Comparison of ENCODE assay signal across 20 cellular contexts in genomic region chr5:125483609-125484008, GRCh38.
DNase-seq lines count a peak whose midpoint lies in the region; ATAC-seq and TF ChIP-seq lines count a peak whose summit lies in the region.
"Had no signal": no experiment of that assay in that cellular context is flagged by ENCODE, and none has a peak within 500 bp of the region (broad histone marks: within the 10 kb centered on the region; RNA-seq: fewer than 3 reads in every experiment).

No MANE protein-coding gene starts in this region.

- no peak overlapping the region for H3K9ac ChIP-seq in SK-N-SH
- H3K9ac ChIP-seq: BLaER1 had no signal

- peak overlapping the region; percentile 83 to 100 for H3K27ac ChIP-seq in SK-N-SH (ENCODE audit: low read depth in 2 of 2, low read length in 1 of 2)
- peak overlapping the region; percentile 91 for H3K27ac ChIP-seq in epithelial cell of prostate
- H3K27ac ChIP-seq in psoas muscle, result peak overlapping the region; percentile 85
- H3K27ac ChIP-seq: BLaER1 had no signal

- TF ChIP-seq RAD21 in SK-N-SH (IDR thresholded peaks at IDR 0.05; ENCODE audit: low read length), result no peak

- peak overlapping the region; percentile 58 for H3K4me2 ChIP-seq in SK-N-SH
- H3K4me2 ChIP-seq: BLaER1, GM23338 had no signal

- H3K79me2 ChIP-seq in SK-N-SH (ENCODE audit: insufficient read depth), result no peaks in the 10 kb centered on the region

- H3K4me3 ChIP-seq in SK-N-SH (ENCODE audit: low read depth in 2 of 2, low read length in 1 of 2) (no peak overlapping the region), psoas muscle (no peak overlapping the region)
- H3K4me3 ChIP-seq: BLaER1, GM23338, right atrium auricular region had no signal

- peaks cover 31% of the 10 kb centered on the region for H3F3A ChIP-seq in SK-N-SH (replicated peaks; ENCODE audit: insufficient read depth)

- H3K27me3 ChIP-seq in SK-N-SH (ENCODE audit: insufficient read depth) (no peaks in the 10 kb centered on the region), psoas muscle (ENCODE audit: insufficient read depth in 3 of 3, low read length in 2 of 3) (no peaks in the 10 kb centered on the region)
- H3K27me3 ChIP-seq: adrenal gland, BLaER1, right atrium auricular region had no signal

- H4K20me1 ChIP-seq in SK-N-SH (ENCODE audit: insufficient read depth), result peaks cover 7% of the 10 kb centered on the region; the same call in 1 of the 2 replicates
- H4K20me1 ChIP-seq: BLaER1 had no signal

- POLR2A ChIA-PET in SK-N-SH (lab: Yijun Ruan, JAX), result interaction anchor here (0.6 to 4.0 kb wide), 3 partner anchors 72 to 736 kb away, joined by 3 to 64 read pairs (median 18); no protein-coding TSS in a partner anchor

- 90% methylated on average over 1 of the region's 1 CpG for WGBS in SK-N-SH (ENCODE audit: low lambda C conversion rate)
- WGBS in psoas muscle, 3 donors, result 91 to 97% (median 93%) methylated on average over 1 of the region's 1 CpG

- CTCF ChIA-PET in SK-N-SH (lab: Yijun Ruan, JAX), result interaction anchor here (0.6 to 3.9 kb wide), 6 partner anchors 70 to 1812 kb away, joined by 3 to 16 read pairs (median 4); no protein-coding TSS in a partner anchor

- H3K9me3 ChIP-seq in SK-N-SH, result no peaks in the 10 kb centered on the region
- no peaks in the 10 kb centered on the region for H3K9me3 ChIP-seq in psoas muscle
- H3K9me3 ChIP-seq: adrenal gland, BLaER1, right atrium auricular region had no signal

- peaks cover 29 to 68% of the 10 kb centered on the region in 2 experiments; a peak in 3 of 4 replicates for H3K4me1 ChIP-seq in SK-N-SH (ENCODE audit: control insufficient read depth in 1 of 2, insufficient read depth in 2 of 2, low read depth in 1 of 2, low read length in 1 of 2)
- peaks cover 19% of the 10 kb centered on the region for H3K4me1 ChIP-seq in psoas muscle
- H3K4me1 ChIP-seq: BLaER1 had no signal

- H3K36me3 ChIP-seq in SK-N-SH (replicated peaks in 1 of 2; ENCODE audit: control insufficient read depth in 1 of 2, insufficient read depth in 2 of 2, low read length in 1 of 2), result no peaks in the 10 kb centered on the region
- H3K36me3 ChIP-seq in psoas muscle (ENCODE audit: insufficient read depth in 1 of 2, low read depth in 1 of 2), result no peaks in the 10 kb centered on the region
- H3K36me3 ChIP-seq: adrenal gland, BLaER1, right atrium auricular region had no signal

- intact Hi-C loops in psoas muscle (cut with DNase I), result loop anchor here in 1 of 2 donors (10.0 kb wide), 1 partner anchor 579 kb away; no protein-coding TSS in a partner anchor

- no peak for ATAC-seq in SK-N-SH treated with all-trans-retinoic acid at 6 μM for 48 hours
- ATAC-seq in psoas muscle, result no peak
- no peak for ATAC-seq in HG02588 (IDR thresholded peaks at IDR 0.05; ENCODE audit: unreplicated experiment)
- ATAC-seq: GM23338; stimulated activated memory B cell treated with anti-CD40 and anti-IgM and Interleukin-4, amounts not matched to agents 10 μg/mL and 1 μg/mL and 100 μg/mL, for 72 hours; T-helper 17 cell had no signal

- TF ChIP-seq CTCF in SK-N-SH (IDR thresholded peaks at IDR 0.05) (no peak), psoas muscle (IDR thresholded peaks at IDR 0.05) (no peak)

- DNase-seq in SK-N-SH (no peak), epithelial cell of prostate (ENCODE audit: low read depth, low spot score) (no peak), psoas muscle (no peak), SHP77 treated with DMSO at 0.1 percent for 48 hours (lab: John Stamatoyannopoulos, UW) (no peak), NCI-H748 treated with DMSO at 0.1 percent for 48 hours (lab: John Stamatoyannopoulos, UW) (no peak), NCI-H2029 (lab: John Stamatoyannopoulos, UW) (no peak)
- DNase-seq: activated CD4-positive, alpha-beta T cell treated with anti-CD3 and anti-CD28 coated beads, Interleukin-2, amount 50 U/mL, for 4 hours; activated gamma-delta T cell treated with Interleukin-2 at 50 U/mL for 16 hours; central memory CD4-positive, alpha-beta T cell; KG1; NCI-H510A; Right ventricle myocardium superior; T-helper 17 cell had no signal

- no peak for TF ChIP-seq EP300 in SK-N-SH (IDR thresholded peaks at IDR 0.05; ENCODE audit: borderline replicate concordance in 1 of 2, low read depth in 1 of 2, low read length in 1 of 2)

- no peaks in the 10 kb centered on the region for H3K9me2 ChIP-seq in SK-N-SH

- H2AFZ ChIP-seq in SK-N-SH (ENCODE audit: low read depth), result no peak overlapping the region
- H2AFZ ChIP-seq: GM23338 had no signal

TF ChIP-seq in SK-N-SH, 30 proteins besides CTCF, POLR2A, EP300 and RAD21:
- TF ChIP-seq TAF1 (IDR thresholded peaks at IDR 0.05; ENCODE audit: borderline replicate concordance, low read depth, low read length), result no peak
- no peak for TF ChIP-seq MXI1 (IDR thresholded peaks at IDR 0.05; ENCODE audit: low read depth, low read length)

TF ChIP-seq in SK-N-SH treated with all-trans-retinoic acid at 6 μM for 48 hours, 23 proteins besides CTCF, POLR2A, EP300 and RAD21:
- TF ChIP-seq ZFP30 (CRISPR knock-in tag; IDR thresholded peaks at IDR 0.05), result no peak
- no peak for TF ChIP-seq TOX (CRISPR knock-in tag; IDR thresholded peaks at IDR 0.05; ENCODE audit: borderline replicate concordance)
- TF ChIP-seq, protein P1, sequence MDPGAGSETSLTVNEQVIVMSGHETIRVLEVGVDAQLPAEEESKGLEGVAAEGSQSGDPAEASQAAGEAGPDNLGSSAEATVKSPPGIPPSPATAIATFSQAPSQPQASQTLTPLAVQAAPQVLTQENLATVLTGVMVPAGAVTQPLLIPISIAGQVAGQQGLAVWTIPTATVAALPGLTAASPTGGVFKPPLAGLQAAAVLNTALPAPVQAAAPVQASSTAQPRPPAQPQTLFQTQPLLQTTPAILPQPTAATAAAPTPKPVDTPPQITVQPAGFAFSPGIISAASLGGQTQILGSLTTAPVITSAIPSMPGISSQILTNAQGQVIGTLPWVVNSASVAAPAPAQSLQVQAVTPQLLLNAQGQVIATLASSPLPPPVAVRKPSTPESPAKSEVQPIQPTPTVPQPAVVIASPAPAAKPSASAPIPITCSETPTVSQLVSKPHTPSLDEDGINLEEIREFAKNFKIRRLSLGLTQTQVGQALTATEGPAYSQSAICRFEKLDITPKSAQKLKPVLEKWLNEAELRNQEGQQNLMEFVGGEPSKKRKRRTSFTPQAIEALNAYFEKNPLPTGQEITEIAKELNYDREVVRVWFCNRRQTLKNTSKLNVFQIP (CRISPR knock-in tag; IDR thresholded peaks at IDR 0.05; ENCODE audit: borderline replicate concordance, low read depth), result no peak
- no peak for TF ChIP-seq GLIS3 (CRISPR knock-in tag; IDR thresholded peaks at IDR 0.05)
- no peak for TF ChIP-seq ESRRG (CRISPR knock-in tag; IDR thresholded peaks at IDR 0.05)
- no peak for TF ChIP-seq PPARA (CRISPR knock-in tag; IDR thresholded peaks at IDR 0.05; ENCODE audit: borderline replicate concordance)
- TF ChIP-seq RARB (CRISPR knock-in tag; IDR thresholded peaks at IDR 0.05), result no peak
- no peak for TF ChIP-seq ZFP3 (CRISPR knock-in tag; IDR thresholded peaks at IDR 0.05)
- TF ChIP-seq TSHZ2 (CRISPR knock-in tag; IDR thresholded peaks at IDR 0.05), result no peak
- TF ChIP-seq SNAI2 (CRISPR knock-in tag; IDR thresholded peaks at IDR 0.05), result no peak
- no peak for TF ChIP-seq ZC3H10 (CRISPR knock-in tag; IDR thresholded peaks at IDR 0.05)
- TF ChIP-seq, protein P2, sequence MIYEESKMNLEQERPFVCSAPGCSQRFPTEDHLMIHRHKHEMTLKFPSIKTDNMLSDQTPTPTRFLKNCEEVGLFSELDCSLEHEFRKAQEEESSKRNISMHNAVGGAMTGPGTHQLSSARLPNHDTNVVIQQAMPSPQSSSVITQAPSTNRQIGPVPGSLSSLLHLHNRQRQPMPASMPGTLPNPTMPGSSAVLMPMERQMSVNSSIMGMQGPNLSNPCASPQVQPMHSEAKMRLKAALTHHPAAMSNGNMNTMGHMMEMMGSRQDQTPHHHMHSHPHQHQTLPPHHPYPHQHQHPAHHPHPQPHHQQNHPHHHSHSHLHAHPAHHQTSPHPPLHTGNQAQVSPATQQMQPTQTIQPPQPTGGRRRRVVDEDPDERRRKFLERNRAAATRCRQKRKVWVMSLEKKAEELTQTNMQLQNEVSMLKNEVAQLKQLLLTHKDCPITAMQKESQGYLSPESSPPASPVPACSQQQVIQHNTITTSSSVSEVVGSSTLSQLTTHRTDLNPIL (CRISPR knock-in tag; IDR thresholded peaks at IDR 0.05; ENCODE audit: low read depth), result no peak
- TF ChIP-seq TCF4 (CRISPR knock-in tag; IDR thresholded peaks at IDR 0.05; ENCODE audit: borderline replicate concordance), result no peak
